Comparison of ENCODE assay signal across 17 cellular contexts in the genomic region with DNA sequence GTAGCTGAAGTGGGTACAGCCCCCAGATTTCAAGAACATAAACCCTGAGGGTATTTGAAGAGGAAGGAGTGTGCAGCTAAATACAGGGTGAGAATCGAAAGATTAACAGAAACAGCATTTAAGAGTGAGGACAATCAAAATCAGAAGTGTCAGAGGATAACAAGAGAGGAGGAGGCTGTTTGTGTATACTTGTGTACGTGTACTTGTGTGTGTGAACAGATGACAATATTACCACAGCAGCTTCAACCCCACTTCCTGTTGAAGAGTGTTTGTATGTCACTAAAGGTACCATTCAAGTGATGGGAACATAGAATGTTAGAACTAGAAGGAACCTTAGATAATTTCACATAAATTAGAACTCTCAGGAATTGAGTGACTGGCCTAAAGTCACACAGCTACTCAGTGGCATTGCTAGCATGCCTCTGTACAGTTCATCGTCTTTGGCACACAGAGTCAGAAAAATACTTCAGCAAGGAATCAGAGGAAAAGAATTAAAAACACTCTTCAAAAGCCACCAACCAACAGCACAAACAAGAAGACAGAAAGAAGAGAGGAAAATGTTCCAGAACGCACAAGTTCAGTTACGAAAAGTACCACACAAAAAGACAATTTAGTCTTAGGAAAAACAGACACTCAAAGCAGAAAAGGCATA.
DNase-seq lines count a peak whose midpoint lies in the region; ATAC-seq and TF ChIP-seq lines count a peak whose summit lies in the region.
"Had no signal": no experiment of that assay in that cellular context is flagged by ENCODE, and none has a peak within 500 bp of the region (broad histone marks: within the 10 kb centered on the region; RNA-seq: fewer than 3 reads in every experiment).

No MANE protein-coding gene starts in this region.

- H3K79me1 ChIP-seq in trophoblast cell (ENCODE audit: low read length): no peaks in the 10 kb centered on the region

- H3K4me1 Mint-ChIP-seq in central memory CD8-positive, alpha-beta T cell: peaks cover 14% of the 10 kb centered on the region
- H3K4me1 Mint-ChIP-seq: GM23338, nephron progenitor cell had no signal

- H3K27ac Mint-ChIP-seq in central memory CD8-positive, alpha-beta T cell (ENCODE audit: low read depth): peak overlapping the region; percentile 78
- H3K27ac Mint-ChIP-seq: activated naive CD4-positive, alpha-beta T cell treated with anti-CD3 and anti-CD28 coated beads, Interleukin-2, amount 50 U/mL, for 24 hours; dendritic cell treated with granulocyte-macrophage colony-stimulating factor and Interleukin-4, amounts not matched to agents 40 ng/mL and 50 ng/mL, for 4 days; GM23338; nephron progenitor cell had no signal

- H2AFZ ChIP-seq in trophoblast cell (ENCODE audit: insufficient read depth, low read length, poor library complexity) (no peak overlapping the region), mammary epithelial cell (ENCODE audit: low read depth, low read length) (no peak overlapping the region)
- H2AFZ ChIP-seq: GM23338 had no signal

- no peak overlapping the region for H2BK12ac ChIP-seq in trophoblast cell (ENCODE audit: low read length)

- H4K91ac ChIP-seq in trophoblast cell (ENCODE audit: low read depth, low read length): no peak overlapping the region

- no peaks in the 10 kb centered on the region for H3K27me3 Mint-ChIP-seq in central memory CD8-positive, alpha-beta T cell
- H3K27me3 Mint-ChIP-seq: activated naive CD4-positive, alpha-beta T cell treated with anti-CD3 and anti-CD28 coated beads, Interleukin-2, amount 50 U/mL, for 24 hours had no signal

- H3K23ac ChIP-seq in trophoblast cell (ENCODE audit: low read length): no peak overlapping the region

- H2BK5ac ChIP-seq in trophoblast cell (ENCODE audit: low read depth, low read length, poor library complexity): no peak overlapping the region

- dilution Hi-C loops in mammary epithelial cell (cut with HindIII; ENCODE audit: low sequenced_read_pairs): no loop called here

- peaks cover 11% of the 10 kb centered on the region for H3K9me3 Mint-ChIP-seq in central memory CD8-positive, alpha-beta T cell

- H4K20me1 ChIP-seq in mammary epithelial cell (ENCODE audit: insufficient read depth, low read length): no peaks in the 10 kb centered on the region

- in situ Hi-C loops in mammary epithelial cell (cut with MboI; ENCODE audit: low sequenced_read_pairs in 2 of 2): no loop called here

- no peak overlapping the region for H2BK120ac ChIP-seq in trophoblast cell (ENCODE audit: insufficient read depth, low read length, poor library complexity)

- H3K4me1 ChIP-seq in trophoblast cell (ENCODE audit: control insufficient read depth in 1 of 2, insufficient read depth in 2 of 2, low read length in 2 of 2): no peaks in the 10 kb centered on the region
- H3K4me1 ChIP-seq in mammary epithelial cell (ENCODE audit: insufficient read depth, low read length): no peaks in the 10 kb centered on the region
- H3K4me1 ChIP-seq: transverse colon had no signal

- no peak overlapping the region for H3K4ac ChIP-seq in trophoblast cell (ENCODE audit: low read depth, low read length)

- intact Hi-C loops in mammary epithelial cell (cut with micrococcal nuclease): no loop called here

- no peak overlapping the region for H3K14ac ChIP-seq in trophoblast cell (ENCODE audit: low read length)

- H3K36me3 Mint-ChIP-seq in central memory CD8-positive, alpha-beta T cell (ENCODE audit: insufficient read depth): peaks cover 4% of the 10 kb centered on the region

- DNase-seq in EH (ENCODE audit: low read depth) (peak; percentile 91), LHCN-M2 (ENCODE audit: low read depth) (peak; percentile 10), trophoblast cell (peak; percentile 33 to 77), mammary epithelial cell (no peak), cerebellum (ENCODE audit: low spot score) (no peak)
- DNase-seq in central memory CD8-positive, alpha-beta T cell (ENCODE audit: low spot score in 2 of 2): no peak
- DNase-seq: KG1; NCI-H1436; NCI-H446; nephron progenitor cell; stimulated activated CD4-positive, alpha-beta T cell treated with anti-CD3 and anti-CD28 coated beads, Interleukin-2, amount 100 ng/mL, for 48 hours; transverse colon had no signal

- CTCF ChIA-PET in mammary epithelial cell (lab: Charles Lee; ENCODE audit: low non-redundant PET): no interaction called here

- WGBS in trophoblast cell (ENCODE audit: extremely low coverage, insufficient coverage, insufficient read length): no CpG with 5 or more reads among the region's 5 CpGs
- WGBS in mammary epithelial cell (ENCODE audit: low coverage, missing lambda C conversion rate): 81% methylated on average over 5 of the region's 5 CpGs

- H3K4me3 ChIP-seq in trophoblast cell (ENCODE audit: low read depth, low read length): no peak overlapping the region
- H3K4me3 ChIP-seq in mammary epithelial cell (replicated peaks in 1 of 3; ENCODE audit: insufficient read depth in 1 of 3, low read depth in 2 of 3, low read length in 3 of 3): no peak overlapping the region
- H3K4me3 ChIP-seq: GM23338, lung, transverse colon had no signal

- TF ChIP-seq CTCF in mammary epithelial cell (conservative IDR thresholded peaks at IDR 0.05 in 1 of 2, IDR thresholded peaks at IDR 0.05 in 1 of 2; ENCODE audit: extremely low read depth in 1 of 2, insufficient read depth in 1 of 2, low read depth in 1 of 2, low read length in 2 of 2): no peak

- H3K27ac ChIP-seq in trophoblast cell (ENCODE audit: low read depth, low read length) (no peak overlapping the region), mammary epithelial cell (ENCODE audit: insufficient read depth, low read depth, low read length) (no peak overlapping the region)
- H3K27ac ChIP-seq: transverse colon had no signal

- no peak for ATAC-seq in central memory CD8-positive, alpha-beta T cell (replicated peaks; ENCODE audit: extremely low read depth, poor library complexity, severe bottlenecking)
- ATAC-seq in GM21360 (IDR thresholded peaks at IDR 0.05; ENCODE audit: unreplicated experiment): no peak
- ATAC-seq: GM23338 had no signal

- H3K27me3 ChIP-seq in trophoblast cell (ENCODE audit: insufficient read depth, low read length) (no peaks in the 10 kb centered on the region), mammary epithelial cell (ENCODE audit: insufficient read depth, low read length) (no peaks in the 10 kb centered on the region)
- H3K27me3 ChIP-seq: transverse colon had no signal

- H3K36me3 ChIP-seq in trophoblast cell (ENCODE audit: control insufficient read depth in 1 of 2, insufficient read depth in 2 of 2, low read length in 2 of 2) (no peaks in the 10 kb centered on the region), mammary epithelial cell (ENCODE audit: insufficient read depth, low read length) (no peaks in the 10 kb centered on the region)
- H3K36me3 ChIP-seq: transverse colon had no signal

- BruUV-seq in mammary epithelial cell (replicated peaks; lab: Mats Ljungman, UMichigan): no TSS peak

- peaks cover 1% of the 10 kb centered on the region for H3K9me3 ChIP-seq in trophoblast cell (ENCODE audit: insufficient read depth, low read depth, low read length)
- H3K9me3 ChIP-seq in mammary epithelial cell (replicated peaks; ENCODE audit: insufficient read depth, low read length): peaks cover 2% of the 10 kb centered on the region

- no peak overlapping the region for H3K18ac ChIP-seq in trophoblast cell (ENCODE audit: low read length)

- no peak overlapping the region for H2AK5ac ChIP-seq in trophoblast cell (ENCODE audit: low read length)

- no peak overlapping the region for H4K8ac ChIP-seq in trophoblast cell (ENCODE audit: low read depth, low read length)

- no peaks in the 10 kb centered on the region for H3K79me2 ChIP-seq in trophoblast cell (ENCODE audit: control insufficient read depth, insufficient read depth, low read length, poor library complexity)
- H3K79me2 ChIP-seq in mammary epithelial cell (ENCODE audit: insufficient read depth, low read length): no peaks in the 10 kb centered on the region

- H3K4me2 ChIP-seq in trophoblast cell (ENCODE audit: low read length) (no peak overlapping the region), mammary epithelial cell (ENCODE audit: insufficient read depth, low read depth, low read length) (no peak overlapping the region)
- H3K4me2 ChIP-seq: GM23338 had no signal

- H3K9ac ChIP-seq in trophoblast cell (ENCODE audit: low read length): no peak overlapping the region
- no peak overlapping the region for H3K9ac ChIP-seq in mammary epithelial cell (ENCODE audit: insufficient read depth, low read length)

- no peak overlapping the region for H4K12ac ChIP-seq in trophoblast cell (ENCODE audit: low read depth, low read length)

- no peak overlapping the region for H3K4me3 Mint-ChIP-seq in central memory CD8-positive, alpha-beta T cell
- H3K4me3 Mint-ChIP-seq: activated naive CD4-positive, alpha-beta T cell treated with anti-CD3 and anti-CD28 coated beads, Interleukin-2, amount 50 U/mL, for 24 hours; dendritic cell treated with granulocyte-macrophage colony-stimulating factor and Interleukin-4, amounts not matched to agents 40 ng/mL and 50 ng/mL, for 4 days; GM23338; nephron progenitor cell had no signal

Comparison
In these comparisons a context has a peak if more than half of its experiments do, and no peak if none do; other contexts are left out.
1. DNase-seq: peak in EH (single experiment), LHCN-M2 (single experiment) and trophoblast cell (2 of 2); none in central memory CD8-positive, alpha-beta T cell (0 of 2), mammary epithelial cell (single experiment) and cerebellum (single experiment).